Comparison of ENCODE assay signal across 22 cellular contexts in genomic region chr11:71200172-71200716, GRCh38. TPM values are rescaled to one million over a fixed set of nuclear protein-coding genes. Genes with fewer than 3 reads are reported as not detected.
DNase-seq lines count a peak whose midpoint lies in the region; ATAC-seq and FAIRE-seq lines count a peak whose summit lies in the region.
"Had no signal": no experiment of that assay in that cellular context is flagged by ENCODE, and none has a peak within 500 bp of the region (broad histone marks: within the 10 kb centered on the region; RNA-seq: fewer than 3 reads in every experiment).

No MANE protein-coding gene starts in this region.

- H2AFZ ChIP-seq in mesenchymal stem cell (ENCODE audit: low read depth, low read length): no peak overlapping the region

- no peak for ATAC-seq in T-helper 17 cell
- ATAC-seq: SK-N-SH treated with all-trans-retinoic acid at 6 μM for 48 hours had no signal

- peaks cover 0 to 9% of the 10 kb centered on the region in 2 experiments for H3K36me3 ChIP-seq in mesenchymal stem cell (ENCODE audit: control insufficient read depth in 1 of 2, insufficient read depth in 2 of 2, low read depth in 1 of 2, low read length in 2 of 2)
- H3K36me3 ChIP-seq: BLaER1 had no signal

- H3K18ac ChIP-seq in mesenchymal stem cell (ENCODE audit: low read depth in 1 of 2, low read length in 2 of 2): no peak overlapping the region

- H3K4me3 Mint-ChIP-seq in IgD-negative memory B cell (peak overlapping the region in 2 of 4 donors; percentile 29 to 34), T-helper 17 cell (peak overlapping the region; percentile 7)
- H3K4me3 Mint-ChIP-seq: CD4-positive, alpha-beta memory T cell had no signal

- H4K8ac ChIP-seq in mesenchymal stem cell (ENCODE audit: low read length): no peak overlapping the region

- no peak overlapping the region for H3K23ac ChIP-seq in mesenchymal stem cell (ENCODE audit: low read length in 2 of 2)

- no peak overlapping the region for H2BK120ac ChIP-seq in mesenchymal stem cell (ENCODE audit: low read depth, low read length)

- no peak overlapping the region for H3K4me2 ChIP-seq in mesenchymal stem cell (ENCODE audit: low read length, poor library complexity, severe bottlenecking)
- H3K4me2 ChIP-seq: BLaER1 had no signal

- H2BK15ac ChIP-seq in mesenchymal stem cell (ENCODE audit: low read depth, poor library complexity, severe bottlenecking): no peak overlapping the region

- no peak overlapping the region for H2BK12ac ChIP-seq in mesenchymal stem cell (ENCODE audit: low read length in 2 of 2)

- peaks cover 19% of the 10 kb centered on the region for H3K4me1 ChIP-seq in mesenchymal stem cell (ENCODE audit: control insufficient read depth, insufficient read depth, low read depth, low read length)

- H2AK5ac ChIP-seq in mesenchymal stem cell (ENCODE audit: low read length, severe bottlenecking): no peak overlapping the region

- no peaks in the 10 kb centered on the region for H3K9me3 Mint-ChIP-seq in IgD-negative memory B cell
- H3K9me3 Mint-ChIP-seq: CD4-positive, alpha-beta memory T cell had no signal

- H3K79me1 ChIP-seq in mesenchymal stem cell (replicated peaks; ENCODE audit: low read length, poor library complexity, severe bottlenecking): peaks cover 9% of the 10 kb centered on the region

- no peak overlapping the region for H3K27ac ChIP-seq in mesenchymal stem cell (ENCODE audit: low read length, poor library complexity, severe bottlenecking)
- H3K27ac ChIP-seq: BLaER1 had no signal

- no peak overlapping the region for H4K91ac ChIP-seq in mesenchymal stem cell (ENCODE audit: low read length)

- H3K36me3 Mint-ChIP-seq in IgD-negative memory B cell: no peaks in the 10 kb centered on the region
- H3K36me3 Mint-ChIP-seq in T-helper 17 cell (ENCODE audit: low read depth): no peaks in the 10 kb centered on the region
- H3K36me3 Mint-ChIP-seq: CD4-positive, alpha-beta memory T cell had no signal

- no peak overlapping the region for H2BK5ac ChIP-seq in mesenchymal stem cell (ENCODE audit: low read depth, low read length, poor library complexity, severe bottlenecking)

- no peak for DNase-seq in T-helper 17 cell
- peak; percentile 23 for DNase-seq in mesenchymal stem cell
- no peak for DNase-seq in urothelium cell line (ENCODE audit: low spot score)
- no peak for DNase-seq in amniotic stem cell (lab: John Stamatoyannopoulos, UW)
- no peak for DNase-seq in NCI-H226
- DNase-seq in NCI-H345 treated with DMSO at 0.1 percent for 48 hours (lab: John Stamatoyannopoulos, UW; ENCODE audit: unreplicated experiment): no peak
- DNase-seq: CD4-positive, alpha-beta memory T cell; DND-41; Karpas-422; MM.1S; NCI-H1092; NCI-H1436 treated with DMSO at 0.1 percent for 48 hours; NCI-H2171; NCI-H748 treated with DMSO at 0.1 percent for 48 hours; NK-92 treated with Interleukin-12 subunit alpha and Interleukin-12 subunit beta, amount 100 ng/mL, for 24 hours; RPMI8226; SHP77 treated with DMSO at 0.1 percent for 48 hours had no signal

- 75% methylated on average over 9 of the region's 9 CpGs for WGBS in mesenchymal stem cell

- no peak overlapping the region for H3K4me3 ChIP-seq in mesenchymal stem cell (ENCODE audit: insufficient read depth in 1 of 2, low read depth in 1 of 2, low read length in 2 of 2)
- H3K4me3 ChIP-seq: BLaER1 had no signal

- H3K4me1 Mint-ChIP-seq in IgD-negative memory B cell (peaks cover 6 to 26% (median 15%) of the 10 kb centered on the region in 3 donors), T-helper 17 cell (no peaks in the 10 kb centered on the region)
- H3K4me1 Mint-ChIP-seq: CD4-positive, alpha-beta memory T cell had no signal

- H3K27ac Mint-ChIP-seq in IgD-negative memory B cell (peak overlapping the region in 2 of 3 donors; percentile 63 to 84), T-helper 17 cell (no peak overlapping the region)
- H3K27ac Mint-ChIP-seq: CD4-positive, alpha-beta memory T cell had no signal

- no peak overlapping the region for H3K9ac ChIP-seq in mesenchymal stem cell (ENCODE audit: low read length)
- H3K9ac ChIP-seq: BLaER1 had no signal

- FAIRE-seq in urothelium cell line (lab: Jason Lieb, UNC): peak; percentile 42
- FAIRE-seq: G401.6, H54 had no signal

- H3K9me3 ChIP-seq in T-helper 17 cell (ENCODE audit: control insufficient read depth, low read length, poor library complexity, severe bottlenecking) (no peaks in the 10 kb centered on the region), mesenchymal stem cell (ENCODE audit: control insufficient read depth, low read length) (no peaks in the 10 kb centered on the region)
- H3K9me3 ChIP-seq: BLaER1 had no signal

- H3K27me3 ChIP-seq in mesenchymal stem cell (ENCODE audit: control insufficient read depth in 1 of 2, insufficient read depth in 1 of 2, low read length in 2 of 2): no peaks in the 10 kb centered on the region
- H3K27me3 ChIP-seq: BLaER1 had no signal

- H3K27me3 Mint-ChIP-seq in IgD-negative memory B cell: peaks cover 14% of the 10 kb centered on the region
- H3K27me3 Mint-ChIP-seq in T-helper 17 cell: peaks cover 19% of the 10 kb centered on the region
- H3K27me3 Mint-ChIP-seq: CD4-positive, alpha-beta memory T cell had no signal

- no peak overlapping the region for H3K4ac ChIP-seq in mesenchymal stem cell (ENCODE audit: low read depth in 1 of 2, low read length in 2 of 2)

- H3K14ac ChIP-seq in mesenchymal stem cell (ENCODE audit: low read length in 2 of 2): no peak overlapping the region

RNA-seq across cellular contexts. Expression of gene SHANK2, which starts 52.1 kb away (rescaled TPM):
- not detected for polyA plus RNA-seq in IgD-negative memory B cell
- under 1 TPM in 1 of 2 donors, not detected in 1; 0.37 TPM for total RNA-seq in T-helper 17 cell
- polyA plus RNA-seq in mesenchymal stem cell (2013, experiment 1 of 2): 30.3 TPM
- 30.2 TPM for polyA plus RNA-seq in mesenchymal stem cell (2013, experiment 2 of 2)
- total RNA-seq: CD4-positive, alpha-beta memory T cell had no signal
- polyA plus RNA-seq: CD4-positive, alpha-beta memory T cell had no signal
